ENCODE assay signal across 20 cellular contexts in genomic region chr18:44796505-44797198, GRCh38.
DNase-seq lines count a peak whose midpoint lies in the region; ATAC-seq, FAIRE-seq and TF ChIP-seq lines count a peak whose summit lies in the region.
"Had no signal": no experiment of that assay in that cellular context is flagged by ENCODE, and none has a peak within 500 bp of the region (broad histone marks: within the 10 kb centered on the region; RNA-seq: fewer than 3 reads in every experiment).

No MANE protein-coding gene starts in this region.

- H3K4me1 ChIP-seq in duodenal mucosa (ENCODE audit: control insufficient read depth in 1 of 2, insufficient read depth in 2 of 2, low read length in 2 of 2) (peaks cover 11 to 17% of the 10 kb centered on the region in 2 donors), uterus (peaks cover 0 to 4% of the 10 kb centered on the region in 2 donors), SK-N-SH (ENCODE audit: control insufficient read depth in 1 of 2, insufficient read depth in 2 of 2, low read depth in 1 of 2, low read length in 1 of 2) (peaks cover 6 to 15% of the 10 kb centered on the region in 2 experiments; a peak in 3 of 4 replicates)

- H3K36me3 ChIP-seq in duodenal mucosa (ENCODE audit: control insufficient read depth in 1 of 2, insufficient read depth in 2 of 2, low read length in 2 of 2) (no peaks in the 10 kb centered on the region), MG63 (no peaks in the 10 kb centered on the region), uterus (no peaks in the 10 kb centered on the region), SK-N-SH (replicated peaks in 1 of 2; ENCODE audit: control insufficient read depth in 1 of 2, insufficient read depth in 2 of 2, low read length in 1 of 2) (no peaks in the 10 kb centered on the region)
- H3K36me3 ChIP-seq: ascending aorta, esophagus squamous epithelium, left ventricle myocardium inferior had no signal

- no peaks in the 10 kb centered on the region for H3K79me2 ChIP-seq in SK-N-SH (ENCODE audit: insufficient read depth)

- no peaks in the 10 kb centered on the region for H3F3A ChIP-seq in SK-N-SH (replicated peaks; ENCODE audit: insufficient read depth)

- H3K36me3 Mint-ChIP-seq in neural crest cell (ENCODE audit: low read depth) = peaks cover 30% of the 10 kb centered on the region

- POLR2A ChIA-PET in SK-N-SH (lab: Yijun Ruan, JAX) = no interaction called here

- peak; percentile 52 for FAIRE-seq in GM18507 (lab: Jason Lieb, UNC)

- TF ChIP-seq CTCF in neural crest cell (conservative IDR thresholded peaks at IDR 0.05) (no peak), uterus (IDR thresholded peaks at IDR 0.05) (no peak), SK-N-SH (IDR thresholded peaks at IDR 0.05) (no peak)

- H3K9me3 Mint-ChIP-seq in neural crest cell = peaks cover 5% of the 10 kb centered on the region

- H3K4me1 Mint-ChIP-seq in neural crest cell = peaks cover 42% of the 10 kb centered on the region

- no peaks in the 10 kb centered on the region; the same call in 1 of the 2 replicates for H4K20me1 ChIP-seq in SK-N-SH (ENCODE audit: insufficient read depth)

- no peak for TF ChIP-seq POLR2A in uterus (IDR thresholded peaks at IDR 0.05)

- TF ChIP-seq RAD21 in SK-N-SH (IDR thresholded peaks at IDR 0.05; ENCODE audit: low read length) = no peak

- H3K27me3 Mint-ChIP-seq in neural crest cell (ENCODE audit: low read depth) = no peaks in the 10 kb centered on the region
- H3K27me3 Mint-ChIP-seq: natural killer cell treated with Interleukin-12 subunit alpha and Interleukin-12 subunit beta and Interleukin-15 and Interleukin-18, amount 100 ng/mL, for 72 hours had no signal

- no peak for TF ChIP-seq EP300 in SK-N-SH (IDR thresholded peaks at IDR 0.05; ENCODE audit: borderline replicate concordance in 1 of 2, low read depth in 1 of 2, low read length in 1 of 2)

- peak; percentile 48 for ATAC-seq in HG02943 (IDR thresholded peaks at IDR 0.05; ENCODE audit: low read depth, unreplicated experiment)
- ATAC-seq: natural killer cell treated with Interleukin-12 subunit alpha and Interleukin-12 subunit beta and Interleukin-15 and Interleukin-18, amount 100 ng/mL, for 72 hours had no signal

- no peak overlapping the region for H3K4me3 Mint-ChIP-seq in neural crest cell
- H3K4me3 Mint-ChIP-seq: activated CD4-positive, alpha-beta memory T cell treated with anti-CD3 and anti-CD28 coated beads for 36 hours; natural killer cell treated with Interleukin-12 subunit alpha and Interleukin-12 subunit beta and Interleukin-15 and Interleukin-18, amount 100 ng/mL, for 72 hours; stimulated activated naive CD8-positive, alpha-beta T cell treated with anti-CD3 and anti-CD28 coated beads, Interleukin-15, Interleukin-2, amounts not matched to agents 100 ng/mL and 50 ng/mL, for 24 hours had no signal

- no peak overlapping the region for H2AFZ ChIP-seq in SK-N-SH (ENCODE audit: low read depth)

- H3K27ac ChIP-seq in duodenal mucosa (ENCODE audit: low read depth, low read length) (peak overlapping the region; percentile 13), uterus (no peak overlapping the region), SK-N-SH (ENCODE audit: low read depth in 2 of 2, low read length in 1 of 2) (no peak overlapping the region)
- H3K27ac ChIP-seq: ascending aorta, esophagus squamous epithelium, left ventricle myocardium inferior had no signal

- peak overlapping the region; percentile 59 for H3K27ac Mint-ChIP-seq in neural crest cell (ENCODE audit: unreplicated experiment)
- H3K27ac Mint-ChIP-seq: activated CD4-positive, alpha-beta memory T cell treated with anti-CD3 and anti-CD28 coated beads for 36 hours had no signal

- intact Hi-C loops in uterus (cut with DNase I; ENCODE audit: low total_unique reads) = no loop called here

- CTCF ChIA-PET in SK-N-SH (lab: Yijun Ruan, JAX) = no interaction called here

- H3K9me2 ChIP-seq in SK-N-SH = no peaks in the 10 kb centered on the region

- DNase-seq in GM18507 (ENCODE audit: extremely low spot score, insufficient read length, low read depth) = no peak
- DNase-seq in neural crest cell (ENCODE audit: low read depth, low spot score) = no peak
- DNase-seq in MG63 = no peak
- no peak for DNase-seq in stimulated activated naive CD4-positive, alpha-beta T cell treated with Interleukin-2 at 50 U/mL for 16 hours (lab: John Stamatoyannopoulos, UW)
- DNase-seq in uterus = no peak
- no peak for DNase-seq in SK-N-SH
- DNase-seq: activated CD4-positive, alpha-beta memory T cell treated with anti-CD3 and anti-CD28 coated beads for 36 hours; cortex of kidney; esophagus squamous epithelium; hypothalamus; IMR-90; left ventricle myocardium inferior; NCI-H1417; NCI-H510A; OCI-M1 had no signal

- H3K4me2 ChIP-seq in SK-N-SH = no peak overlapping the region

- H3K9ac ChIP-seq in duodenal mucosa (ENCODE audit: low read depth in 1 of 2, low read length in 2 of 2) (no peak overlapping the region), SK-N-SH (no peak overlapping the region)

- no peaks in the 10 kb centered on the region for H3K27me3 ChIP-seq in duodenal mucosa (ENCODE audit: control insufficient read depth in 1 of 2, insufficient read depth in 2 of 2, low read length in 2 of 2)
- no peaks in the 10 kb centered on the region for H3K27me3 ChIP-seq in MG63
- H3K27me3 ChIP-seq in uterus = no peaks in the 10 kb centered on the region
- H3K27me3 ChIP-seq in SK-N-SH (ENCODE audit: insufficient read depth) = no peaks in the 10 kb centered on the region
- H3K27me3 ChIP-seq: ascending aorta, esophagus squamous epithelium had no signal

- 94% methylated on average over 4 of the region's 4 CpGs for WGBS in SK-N-SH (ENCODE audit: low lambda C conversion rate)

- no peaks in the 10 kb centered on the region for H3K9me3 ChIP-seq in duodenal mucosa (ENCODE audit: control insufficient read depth in 1 of 2, low read length in 2 of 2)
- no peaks in the 10 kb centered on the region for H3K9me3 ChIP-seq in MG63
- H3K9me3 ChIP-seq in uterus = no peaks in the 10 kb centered on the region
- H3K9me3 ChIP-seq in SK-N-SH = no peaks in the 10 kb centered on the region
- H3K9me3 ChIP-seq: ascending aorta, esophagus squamous epithelium, left ventricle myocardium inferior had no signal

- H3K4me3 ChIP-seq in duodenal mucosa (ENCODE audit: low read depth in 1 of 2, low read length in 2 of 2) (no peak overlapping the region), MG63 (no peak overlapping the region), uterus (no peak overlapping the region), SK-N-SH (ENCODE audit: low read depth in 2 of 2, low read length in 1 of 2) (no peak overlapping the region)
- H3K4me3 ChIP-seq: ascending aorta, esophagus squamous epithelium, left ventricle myocardium inferior had no signal

TF ChIP-seq in SK-N-SH, 30 proteins besides CTCF, POLR2A, EP300 and RAD21 (continues in another document):
- TF ChIP-seq RFX5 (IDR thresholded peaks at IDR 0.05; ENCODE audit: low read length) = no peak
- no peak for TF ChIP-seq REST (IDR thresholded peaks at IDR 0.05; ENCODE audit: low read depth, low read length)
- no peak for TF ChIP-seq SMC3 (IDR thresholded peaks at IDR 0.05; ENCODE audit: low read depth, low read length)
- TF ChIP-seq FOXJ3 (CRISPR knock-in tag; IDR thresholded peaks at IDR 0.05) = no peak
- TF ChIP-seq, protein P1, sequence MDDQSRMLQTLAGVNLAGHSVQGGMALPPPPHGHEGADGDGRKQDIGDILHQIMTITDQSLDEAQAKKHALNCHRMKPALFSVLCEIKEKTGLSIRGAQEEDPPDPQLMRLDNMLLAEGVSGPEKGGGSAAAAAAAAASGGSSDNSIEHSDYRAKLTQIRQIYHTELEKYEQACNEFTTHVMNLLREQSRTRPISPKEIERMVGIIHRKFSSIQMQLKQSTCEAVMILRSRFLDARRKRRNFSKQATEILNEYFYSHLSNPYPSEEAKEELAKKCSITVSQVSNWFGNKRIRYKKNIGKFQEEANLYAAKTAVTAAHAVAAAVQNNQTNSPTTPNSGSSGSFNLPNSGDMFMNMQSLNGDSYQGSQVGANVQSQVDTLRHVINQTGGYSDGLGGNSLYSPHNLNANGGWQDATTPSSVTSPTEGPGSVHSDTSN (IDR thresholded peaks at IDR 0.05) = no peak
- TF ChIP-seq RCOR1 (IDR thresholded peaks at IDR 0.05; ENCODE audit: low read length) = no peak
- no peak for TF ChIP-seq TEAD4 (IDR thresholded peaks at IDR 0.05; ENCODE audit: borderline replicate concordance, insufficient read depth)
- TF ChIP-seq JUND (IDR thresholded peaks at IDR 0.05) = no peak
- no peak for TF ChIP-seq USF2 (IDR thresholded peaks at IDR 0.05; ENCODE audit: borderline replicate concordance, low read depth, low read length)
- no peak for TF ChIP-seq YY1 (IDR thresholded peaks at IDR 0.05; ENCODE audit: low read depth)
- no peak for TF ChIP-seq MXI1 (IDR thresholded peaks at IDR 0.05; ENCODE audit: low read depth, low read length)
